In genomic region chr13:97435297-97435682, GRCh38 we compare ENCODE assay signal across 1 cellular context.
TF ChIP-seq lines count a peak whose summit lies in the region.

No MANE protein-coding gene starts in this region.

TF ChIP-seq in H1, 55 proteins besides CTCF, POLR2A, EP300 and RAD21:
- no peak for TF ChIP-seq MAX (IDR thresholded peaks at IDR 0.05)
- TF ChIP-seq TAF1 (IDR thresholded peaks at IDR 0.05; ENCODE audit: low read depth, low read length) = no peak
- TF ChIP-seq SAP30 (IDR thresholded peaks at IDR 0.05; ENCODE audit: insufficient read depth, insufficient replicate concordance, low read length) = no peak
- TF ChIP-seq PHF8 (conservative IDR thresholded peaks at IDR 0.05; ENCODE audit: low read depth, low read length) = no peak
- no peak for TF ChIP-seq GTF2F1 (IDR thresholded peaks at IDR 0.05; ENCODE audit: borderline replicate concordance, low read depth, low read length)
- TF ChIP-seq USF2 (IDR thresholded peaks at IDR 0.05; ENCODE audit: low read length) = no peak
- no peak for TF ChIP-seq EGR1 (IDR thresholded peaks at IDR 0.05; ENCODE audit: borderline replicate concordance, low read depth, low read length)
- TF ChIP-seq SIX5 (IDR thresholded peaks at IDR 0.05; ENCODE audit: low read depth, low read length) = no peak
- TF ChIP-seq BACH1 (IDR thresholded peaks at IDR 0.05; ENCODE audit: low read length) = no peak
- no peak for TF ChIP-seq SIN3A (conservative IDR thresholded peaks at IDR 0.05 in 1 of 2, IDR thresholded peaks at IDR 0.05 in 1 of 2; ENCODE audit: low read depth in 1 of 2, low read length in 2 of 2)
- TF ChIP-seq POU5F1 (IDR thresholded peaks at IDR 0.05; ENCODE audit: low read depth, low read length) = no peak
